ENCODE assay signal across 2 cellular contexts in the genomic region with DNA sequence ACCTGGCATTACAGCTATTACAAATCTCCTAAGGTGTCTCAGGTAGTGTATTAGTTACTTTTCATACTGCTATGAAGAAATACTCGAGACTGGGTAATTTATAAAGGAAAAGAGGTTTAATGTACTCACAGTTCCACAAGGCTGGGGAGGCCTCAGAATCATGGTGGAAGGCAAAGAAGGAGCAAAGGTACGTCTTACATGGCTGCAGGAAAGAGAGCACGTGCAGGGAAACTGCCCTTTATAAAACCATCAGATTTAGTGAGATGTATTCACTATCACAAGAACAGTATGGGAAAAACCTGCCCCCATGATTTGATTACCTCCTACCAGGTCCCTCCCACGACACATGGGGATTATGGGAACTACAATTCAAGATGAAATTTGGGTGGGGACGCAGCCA.
TF ChIP-seq lines count a peak whose summit lies in the region.

No MANE protein-coding gene starts in this region.

TF ChIP-seq in K562, 482 proteins besides CTCF, POLR2A, EP300 and RAD21:
- TF ChIP-seq ZNF431 (CRISPR knock-in tag; IDR thresholded peaks at IDR 0.05) (peak; percentile 97), ZFP36 (IDR thresholded peaks at IDR 0.05; ENCODE audit: low read depth, low read length, partially characterized antibody) (peak; percentile 35)

TF ChIP-seq in HepG2, 621 proteins besides CTCF, POLR2A, EP300 and RAD21:
- TF ChIP-seq ZNF431 (CRISPR knock-in tag; IDR thresholded peaks at IDR 0.05; ENCODE audit: borderline replicate concordance, low read depth), result peak; percentile 92; the same call in 1 of the 2 replicates
